Comparison of ENCODE assay signal across 15 cellular contexts in the genomic region with DNA sequence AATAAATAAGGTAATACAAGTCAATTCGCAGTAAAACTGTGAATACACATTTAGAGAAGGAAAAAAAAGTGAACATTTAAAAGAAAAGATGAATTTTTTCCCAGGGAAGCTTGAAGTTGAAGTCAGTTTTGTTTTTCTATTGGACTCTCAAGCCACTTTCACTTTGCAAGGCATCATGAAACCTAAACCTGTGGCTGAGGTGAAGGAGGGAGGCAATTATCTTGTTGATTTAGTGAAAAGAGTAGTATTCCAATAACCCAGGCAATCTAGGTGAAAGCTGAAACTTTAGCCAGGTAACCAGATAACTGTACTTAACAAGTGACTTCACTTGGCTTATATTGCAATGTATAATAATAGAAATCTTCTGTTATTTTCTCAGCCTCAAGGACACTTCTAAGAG.
A peak's percentile ranks its signal among the peaks of the same experiment; 100 is the strongest.
DNase-seq lines count a peak whose midpoint lies in the region; ATAC-seq and TF ChIP-seq lines count a peak whose summit lies in the region.
"Had no signal": no experiment of that assay in that cellular context is flagged by ENCODE, and none has a peak within 500 bp of the region (broad histone marks: within the 10 kb centered on the region; RNA-seq: fewer than 3 reads in every experiment).

No MANE protein-coding gene starts in this region.

- in situ Hi-C loops in ACHN (cut with HindIII; ENCODE audit: low pct_ligation_motif_present, low pct_unique_long_range_greater_than_20kb, low sequenced_read_pairs): no loop called here

- peak overlapping the region; percentile 78 for H3K4me2 ChIP-seq in fibroblast of lung (ENCODE audit: extremely low read depth, insufficient read depth, low read length)

- no peaks in the 10 kb centered on the region for H3K36me3 ChIP-seq in fibroblast of lung (ENCODE audit: control insufficient read depth, insufficient read depth, low read length)
- H3K36me3 ChIP-seq: esophagus squamous epithelium had no signal

- no peak overlapping the region for H3K27ac ChIP-seq in fibroblast of lung (ENCODE audit: insufficient read depth, low read length)
- H3K27ac ChIP-seq: HL-60, parathyroid adenoma had no signal

- DNase-seq in ACHN (peak; percentile 7), NCI-H2107 (lab: John Stamatoyannopoulos, UW) (peak; percentile 32), fibroblast of lung (ENCODE audit: low read depth in 2 of 2) (peak in 1 of 2 donors; percentile 14), pons (ENCODE audit: low spot score) (no peak), NCI-H2227 treated with DMSO at 0.1 percent for 48 hours (lab: John Stamatoyannopoulos, UW) (no peak)
- no peak for DNase-seq in activated naive CD4-positive, alpha-beta T cell treated with anti-CD3 and anti-CD28 coated beads, Interleukin-2, amount 50 U/mL, for 16 hours
- DNase-seq: esophagus squamous epithelium; midbrain; NCI-H526 treated with DMSO at 0.1 percent for 48 hours; stimulated activated CD4-positive, alpha-beta T cell treated with anti-CD3 and anti-CD28 coated beads, Interleukin-2, amount 100 ng/mL, for 24 hours had no signal

- H3K27me3 ChIP-seq in fibroblast of lung (ENCODE audit: control insufficient read depth, insufficient read depth, low read length): no peaks in the 10 kb centered on the region
- H3K27me3 ChIP-seq: esophagus squamous epithelium had no signal

- peak; percentile 53 for ATAC-seq in GM21390 (IDR thresholded peaks at IDR 0.05; ENCODE audit: unreplicated experiment)
- no peak for ATAC-seq in HG03175 (IDR thresholded peaks at IDR 0.05; ENCODE audit: unreplicated experiment)
- ATAC-seq: stimulated activated effector memory CD8-positive, alpha-beta T cell treated with anti-CD3 and anti-CD28 coated beads, Interleukin-12 subunit alpha, Interleukin-12 subunit beta, amount 100 ng/mL, for 72 hours had no signal

- no peaks in the 10 kb centered on the region for H4K20me1 ChIP-seq in fibroblast of lung (ENCODE audit: control insufficient read depth, extremely low read depth, insufficient read depth, low read length)

- H3K4me3 ChIP-seq in fibroblast of lung (replicated peaks in 1 of 4; ENCODE audit: control extremely low read depth in 1 of 4, insufficient read depth in 1 of 4, low read depth in 3 of 4, low read length in 4 of 4): peak overlapping the region in 3 of 4 experiments; percentile 11 to 36 (median 36)
- H3K4me3 ChIP-seq: esophagus squamous epithelium had no signal

- no peaks in the 10 kb centered on the region for H3K4me1 ChIP-seq in fibroblast of lung (ENCODE audit: control insufficient read depth, extremely low read depth, insufficient read depth, low read length)
- H3K4me1 ChIP-seq: esophagus squamous epithelium, parathyroid adenoma had no signal

- no peak overlapping the region for H2AFZ ChIP-seq in fibroblast of lung (ENCODE audit: low read length)
- H2AFZ ChIP-seq: parathyroid adenoma had no signal

- TF ChIP-seq CTCF in fibroblast of lung (conservative IDR thresholded peaks at IDR 0.05 in 1 of 2, IDR thresholded peaks at IDR 0.05 in 1 of 2; ENCODE audit: low read depth in 1 of 2, low read length in 2 of 2): no peak

- H3K79me2 ChIP-seq in fibroblast of lung (ENCODE audit: control insufficient read depth, insufficient read depth, low read length): no peaks in the 10 kb centered on the region
- H3K79me2 ChIP-seq: parathyroid adenoma had no signal

- no peaks in the 10 kb centered on the region for H3K9me3 ChIP-seq in fibroblast of lung (ENCODE audit: control insufficient read depth, insufficient read depth, low read depth, low read length)

- H3K9ac ChIP-seq in fibroblast of lung (ENCODE audit: insufficient read depth, low read length): no peak overlapping the region
- H3K9ac ChIP-seq: parathyroid adenoma had no signal

Comparison
In these comparisons a context has a peak if more than half of its experiments do, and no peak if none do; other contexts are left out.
1. DNase-seq: peak in ACHN (single experiment) and NCI-H2107 (single experiment); none in activated naive CD4-positive, alpha-beta T cell treated with anti-CD3 and anti-CD28 coated beads, Interleukin-2, amount 50 U/mL, for 16 hours (single experiment), pons (single experiment) and NCI-H2227 treated with DMSO at 0.1 percent for 48 hours (single experiment).